Comparison of ENCODE assay signal across 18 cellular contexts in the genomic region with DNA sequence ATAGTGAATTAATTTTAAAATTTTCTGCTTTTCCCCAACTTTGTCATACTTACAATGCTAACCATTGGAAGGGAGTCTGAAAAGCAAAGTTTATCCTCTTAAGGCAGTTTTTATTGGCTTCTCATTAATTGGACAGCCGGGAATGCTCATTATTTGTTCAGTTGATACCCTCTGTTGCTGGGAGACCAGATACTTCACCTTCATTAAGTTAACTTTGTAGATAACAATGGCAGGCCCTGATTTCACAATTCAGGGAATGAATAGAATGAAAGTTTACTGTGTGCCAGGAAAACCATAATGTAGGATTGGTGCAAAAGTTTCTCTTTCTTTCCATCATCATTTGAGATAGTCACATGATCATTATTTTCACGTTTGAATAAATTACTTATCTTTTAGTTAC. TPM values are rescaled to one million over a fixed set of nuclear protein-coding genes. Genes with fewer than 3 reads are reported as not detected.
"Had no signal": no experiment of that assay in that cellular context is flagged by ENCODE, and none has a peak within 500 bp of the region (broad histone marks: within the 10 kb centered on the region; RNA-seq: fewer than 3 reads in every experiment).

No MANE protein-coding gene starts in this region.

- H3K36me3 ChIP-seq: esophagus muscularis mucosa, lower lobe of right lung, tibial nerve, uterus had no signal

- H3K4me1 ChIP-seq: lower lobe of right lung, parathyroid adenoma, tibial nerve, uterus had no signal

- H3K9me3 ChIP-seq: esophagus muscularis mucosa, lower lobe of right lung, tibial nerve, uterus had no signal

- H3K27ac ChIP-seq: esophagus muscularis mucosa, lower lobe of right lung, parathyroid adenoma, tibial nerve, uterus had no signal

- H3K4me3 ChIP-seq: esophagus muscularis mucosa, lower lobe of right lung, tibial nerve, uterus had no signal

- H3K27me3 ChIP-seq: esophagus muscularis mucosa, tibial nerve, uterus had no signal

- DNase-seq: activated CD4-positive, alpha-beta T cell treated with anti-CD3 and anti-CD28 coated beads, Interleukin-2, amount 50 U/mL, for 48 hours; activated gamma-delta T cell; cerebellar nuclear complex; cortex of kidney; hippocampal formation; left cardiac atrium; lower lobe of right lung; retina; stimulated activated CD4-positive, alpha-beta T cell treated with anti-CD3 and anti-CD28 coated beads, Interleukin-2, amount 100 ng/mL, for 24 hours; stimulated activated naive CD4-positive, alpha-beta T cell treated with Interleukin-2 at 50 U/mL for 16 hours; substantia nigra; uterus had no signal

- ATAC-seq: lower lobe of right lung; natural killer cell treated with Interleukin-12 subunit alpha and Interleukin-12 subunit beta and Interleukin-15 and Interleukin-18, amount 100 ng/mL, for 72 hours had no signal

RNA-seq across cellular contexts. Expression of a gene that starts 49.0 kb away (rescaled TPM):
- total RNA-seq: bronchial epithelial cell, endothelial cell of umbilical vein, lower lobe of right lung had no signal
- polyA plus RNA-seq: endothelial cell of umbilical vein had no signal
